8 cellular contexts compared by ENCODE assay signal in genomic region chr2:67397143-67397986, GRCh38. TPM values are rescaled to one million over a fixed set of nuclear protein-coding genes. Genes with fewer than 3 reads are reported as not detected.
DNase-seq lines count a peak whose midpoint lies in the region; ATAC-seq and TF ChIP-seq lines count a peak whose summit lies in the region.

Gene ETAA1, plus strand, starts transcription at chr2:67397333. Its CDS starts 116 bp downstream, at chr2:67397449.

- intact Hi-C loops in heart right ventricle (cut with DNase I) = loop anchor here in 2 of 10 donors (5.0 to 10.0 kb wide), 2 partner anchors 963 to 965 kb away; partner anchors contain the start of gene MEIS1 (in 1 of the 2)
- intact Hi-C loops in posterior cingulate gyrus (cut with DNase I) = no loop called here

- H3K4me1 ChIP-seq in heart right ventricle = peaks cover 0 to 39% (median 20%) of the 10 kb centered on the region in 9 donors
- peaks cover 24 to 40% (median 30%) of the 10 kb centered on the region in 4 donors for H3K4me1 ChIP-seq in upper lobe of left lung

- H3K4me3 ChIP-seq in GM12875 (ENCODE audit: low read depth, low read length) (peak within 1 kb of the TSS; percentile 91), heart right ventricle (peak within 1 kb of the TSS; percentile 66 to 99 (median 93)), upper lobe of left lung (peak within 1 kb of the TSS; percentile 61 to 98 (median 93))

- WGBS in heart right ventricle, 2 donors = 0 to 1% methylated on average over 61 of the region's 61 CpGs
- 0% methylated on average over 37 to 46 of the region's 61 CpGs for WGBS in upper lobe of left lung, 2 donors

- H3K9me3 ChIP-seq in heart right ventricle (no peaks in the 10 kb centered on the region), upper lobe of left lung (no peaks in the 10 kb centered on the region)

- no peak for TF ChIP-seq CTCF in GM12875 (IDR thresholded peaks at IDR 0.05; ENCODE audit: borderline replicate concordance, insufficient read depth, low read depth, low read length)
- TF ChIP-seq CTCF in heart right ventricle (IDR thresholded peaks at IDR 0.05) = peak in 1 of 9 donors; percentile 8
- TF ChIP-seq CTCF in upper lobe of left lung (IDR thresholded peaks at IDR 0.05) = no peak

- no peaks in the 10 kb centered on the region for H3K27me3 ChIP-seq in heart right ventricle
- H3K27me3 ChIP-seq in upper lobe of left lung = no peaks in the 10 kb centered on the region

- TF ChIP-seq POLR2A in upper lobe of left lung (IDR thresholded peaks at IDR 0.05) = peak in 3 of 4 donors; percentile 24 to 88 (median 66)

- peak within 1 kb of the TSS; percentile 57 to 97 (median 89) for H3K27ac ChIP-seq in heart right ventricle
- peak within 1 kb of the TSS; percentile 86 to 98 (median 96) for H3K27ac ChIP-seq in upper lobe of left lung

- peaks cover 0 to 25% (median 0%) of the 10 kb centered on the region in 9 donors for H3K36me3 ChIP-seq in heart right ventricle
- H3K36me3 ChIP-seq in upper lobe of left lung = no peaks in the 10 kb centered on the region

- ATAC-seq in HG02798 (IDR thresholded peaks at IDR 0.05; ENCODE audit: poor library complexity, unreplicated experiment) = peak; percentile 100
- peak; percentile 100 for ATAC-seq in heart right ventricle
- peak; percentile 99 to 100 for ATAC-seq in upper lobe of left lung (ENCODE audit: low FRiP score in 2 of 2)

- no peak for TF ChIP-seq EP300 in upper lobe of left lung (IDR thresholded peaks at IDR 0.05)

- peak; percentile 94 for DNase-seq in NCI-H146 (lab: John Stamatoyannopoulos, UW)
- peak; percentile 81 to 92 (median 88) for DNase-seq in T-helper 1 cell
- DNase-seq in amniotic stem cell (lab: John Stamatoyannopoulos, UW) = peak; percentile 89
- DNase-seq in heart right ventricle = peak; percentile 94 to 95
- peak; percentile 87 to 99 (median 93) for DNase-seq in posterior cingulate gyrus
- DNase-seq in upper lobe of left lung = peak; percentile 94 to 99

RNA-seq across cellular contexts. Expression of gene ETAA1, which starts in this region (rescaled TPM):
- 1 to 10 TPM; 3.7 to 7.0 (median 5.4) TPM for total RNA-seq in heart right ventricle
- 1 to 10 TPM; 4.3 to 9.3 TPM for polyA plus RNA-seq in heart right ventricle
- 10 to 100 TPM in 4 of 6 donors, 1 to 10 TPM in 2; 7.0 to 29.8 (median 13.8) TPM for total RNA-seq in upper lobe of left lung

Comparison
In these comparisons a context has a peak if more than half of its experiments do, and no peak if none do; other contexts are left out.
1. Peak in every context shown above with its lines: DNase-seq, ATAC-seq, H3K4me3 ChIP-seq and H3K27ac ChIP-seq.